In the genomic region with DNA sequence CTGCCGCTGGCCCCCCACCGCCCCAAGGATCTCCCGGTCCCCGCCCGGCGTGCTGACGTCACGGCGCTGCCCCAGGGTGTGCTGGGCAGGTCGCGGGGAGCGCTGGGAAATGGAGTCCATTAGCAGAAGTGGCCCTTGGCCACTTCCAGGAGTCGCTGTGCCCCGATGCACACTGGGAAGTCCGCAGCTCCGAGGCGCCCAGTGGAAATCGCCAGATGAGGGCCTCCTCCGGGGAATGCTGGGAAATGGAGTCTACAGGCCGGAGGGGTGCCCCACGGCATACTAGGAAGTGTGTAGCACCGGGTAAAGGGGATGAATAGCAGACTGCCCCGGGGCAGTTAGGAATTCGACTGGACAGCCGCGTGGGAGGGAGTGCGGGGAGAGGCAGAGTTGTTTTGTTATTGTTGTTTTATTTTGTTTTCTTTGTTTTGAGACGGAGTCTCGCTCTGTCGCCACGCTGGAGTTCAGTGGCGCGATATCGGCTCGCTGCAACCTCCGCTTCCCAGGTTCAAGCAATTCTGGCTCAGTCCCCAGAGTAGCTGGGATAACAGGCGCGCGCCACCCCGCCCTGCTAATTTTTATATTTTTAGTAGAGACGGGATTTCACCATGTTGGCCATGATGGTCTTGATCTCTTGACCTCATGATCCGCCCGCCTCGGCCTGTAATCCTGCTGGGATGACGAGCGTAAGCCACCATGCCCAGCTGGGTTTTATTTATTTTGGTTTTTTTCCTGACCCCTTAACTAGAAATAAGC, we compare ENCODE assay signal across 1 cellular context.
TF ChIP-seq lines count a peak whose summit lies in the region.

A gene (minus strand): TSS at position 2 of the 756 bp plus-strand sequence. CDS start 94 bp downstream, outside the sequence.

TF ChIP-seq in H1, 55 proteins besides CTCF, POLR2A, EP300 and RAD21 (continued from another document):
- TF ChIP-seq YY1 (IDR thresholded peaks at IDR 0.05; ENCODE audit: low read depth, low read length) (peak; percentile 75; the same call in 1 of the 2 replicates), CHD1 (IDR thresholded peaks at IDR 0.05; ENCODE audit: low read depth, low read length) (no peak), TBP (IDR thresholded peaks at IDR 0.05; ENCODE audit: low read depth, low read length) (no peak; the same call in 1 of the 2 replicates), POLR2AphosphoS5 (IDR thresholded peaks at IDR 0.05; ENCODE audit: low read depth, low read length) (0 out of 2 replicates have a peak, but pooled peaks have one; percentile 21), BRCA1 (IDR thresholded peaks at IDR 0.05; ENCODE audit: low read depth, low read length) (no peak), GABPA (IDR thresholded peaks at IDR 0.05; ENCODE audit: borderline replicate concordance, insufficient read depth, low read length) (no peak), KDM5A (IDR thresholded peaks at IDR 0.05; ENCODE audit: low read length) (no peak), RBBP5 (IDR thresholded peaks at IDR 0.05; ENCODE audit: borderline replicate concordance, low read depth, low read length) (no peak), RNF2 (IDR thresholded peaks at IDR 0.05; ENCODE audit: borderline replicate concordance, low read depth, low read length, missing control alignments, poor library complexity, severe bottlenecking) (no peak), SP1 (IDR thresholded peaks at IDR 0.05; ENCODE audit: low read depth, low read length) (0 out of 2 replicates have a peak, but pooled peaks have one; percentile 39), CREB1 (IDR thresholded peaks at IDR 0.05) (peak; percentile 94), MAFK (IDR thresholded peaks at IDR 0.05; ENCODE audit: low read depth, low read length) (no peak), BCL11A (IDR thresholded peaks at IDR 0.05; ENCODE audit: low read depth in 2 of 2, low read length in 2 of 2) (no peak), SP2 (IDR thresholded peaks at IDR 0.05; ENCODE audit: low read length) (no peak), TCF12 (IDR thresholded peaks at IDR 0.05; ENCODE audit: low read depth, low read length) (no peak), FOSL1 (IDR thresholded peaks at IDR 0.05; ENCODE audit: insufficient read depth, low read depth, low read length) (no peak), KDM1A (IDR thresholded peaks at IDR 0.05; ENCODE audit: borderline replicate concordance, low read length) (no peak; the same call in 1 of the 2 replicates), PHF8 (conservative IDR thresholded peaks at IDR 0.05; ENCODE audit: low read depth, low read length) (no peak; the same call in 1 of the 2 replicates), EGR1 (IDR thresholded peaks at IDR 0.05; ENCODE audit: borderline replicate concordance, low read depth, low read length) (no peak), RXRA (IDR thresholded peaks at IDR 0.05; ENCODE audit: insufficient read depth, low read depth, low read length) (no peak), RFX5 (IDR thresholded peaks at IDR 0.05; ENCODE audit: borderline replicate concordance, low read depth, low read length) (no peak), CEBPB (IDR thresholded peaks at IDR 0.05; ENCODE audit: low read depth, low read length) (no peak), CHD2 (IDR thresholded peaks at IDR 0.05; ENCODE audit: low read length) (no peak), SIN3A (conservative IDR thresholded peaks at IDR 0.05 in 1 of 2, IDR thresholded peaks at IDR 0.05 in 1 of 2; ENCODE audit: low read depth in 1 of 2, low read length in 2 of 2) (peak; percentile 10 to 23; a peak in 1 of 4 replicates), TAF1 (IDR thresholded peaks at IDR 0.05; ENCODE audit: low read depth, low read length) (peak; percentile 6; the same call in 1 of the 2 replicates), NRF1 (IDR thresholded peaks at IDR 0.05; ENCODE audit: low read depth, low read length) (no peak), SIX5 (IDR thresholded peaks at IDR 0.05; ENCODE audit: low read depth, low read length) (peak; percentile 89), SIRT6 (IDR thresholded peaks at IDR 0.05; ENCODE audit: low read length) (no peak), NANOG (IDR thresholded peaks at IDR 0.05; ENCODE audit: insufficient read depth, low read depth, low read length, poor library complexity, severe bottlenecking) (peak; percentile 26), ZNF274 (IDR thresholded peaks at IDR 0.05; ENCODE audit: borderline replicate concordance, extremely low read depth, low read length) (no peak), TEAD4 (IDR thresholded peaks at IDR 0.05; ENCODE audit: low read depth, low read length) (no peak), JUN (IDR thresholded peaks at IDR 0.05; ENCODE audit: low read depth, low read length) (no peak), GTF2F1 (IDR thresholded peaks at IDR 0.05; ENCODE audit: borderline replicate concordance, low read depth, low read length) (no peak), CBX5 (IDR thresholded peaks at IDR 0.05; ENCODE audit: low read depth, low read length) (no peak), HDAC6 (IDR thresholded peaks at IDR 0.05; ENCODE audit: low read depth, low read length) (no peak), CTBP2 (IDR thresholded peaks at IDR 0.05; ENCODE audit: borderline replicate concordance, insufficient read depth, insufficient read length, low read length) (no peak), SRF (IDR thresholded peaks at IDR 0.05; ENCODE audit: low read depth, low read length) (no peak), BACH1 (IDR thresholded peaks at IDR 0.05; ENCODE audit: low read length) (no peak), POU5F1 (IDR thresholded peaks at IDR 0.05; ENCODE audit: low read depth, low read length) (no peak), SUZ12 (IDR thresholded peaks at IDR 0.05; ENCODE audit: low read length) (no peak), HDAC2 (IDR thresholded peaks at IDR 0.05; ENCODE audit: borderline replicate concordance in 1 of 2, low read depth in 2 of 2, low read length in 2 of 2) (no peak)
- TF ChIP-seq, protein P1, sequence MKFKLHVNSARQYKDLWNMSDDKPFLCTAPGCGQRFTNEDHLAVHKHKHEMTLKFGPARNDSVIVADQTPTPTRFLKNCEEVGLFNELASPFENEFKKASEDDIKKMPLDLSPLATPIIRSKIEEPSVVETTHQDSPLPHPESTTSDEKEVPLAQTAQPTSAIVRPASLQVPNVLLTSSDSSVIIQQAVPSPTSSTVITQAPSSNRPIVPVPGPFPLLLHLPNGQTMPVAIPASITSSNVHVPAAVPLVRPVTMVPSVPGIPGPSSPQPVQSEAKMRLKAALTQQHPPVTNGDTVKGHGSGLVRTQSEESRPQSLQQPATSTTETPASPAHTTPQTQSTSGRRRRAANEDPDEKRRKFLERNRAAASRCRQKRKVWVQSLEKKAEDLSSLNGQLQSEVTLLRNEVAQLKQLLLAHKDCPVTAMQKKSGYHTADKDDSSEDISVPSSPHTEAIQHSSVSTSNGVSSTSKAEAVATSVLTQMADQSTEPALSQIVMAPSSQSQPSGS (IDR thresholded peaks at IDR 0.05; ENCODE audit: low read length), result no peak
- TF ChIP-seq, protein P2, sequence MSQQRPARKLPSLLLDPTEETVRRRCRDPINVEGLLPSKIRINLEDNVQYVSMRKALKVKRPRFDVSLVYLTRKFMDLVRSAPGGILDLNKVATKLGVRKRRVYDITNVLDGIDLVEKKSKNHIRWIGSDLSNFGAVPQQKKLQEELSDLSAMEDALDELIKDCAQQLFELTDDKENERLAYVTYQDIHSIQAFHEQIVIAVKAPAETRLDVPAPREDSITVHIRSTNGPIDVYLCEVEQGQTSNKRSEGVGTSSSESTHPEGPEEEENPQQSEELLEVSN (IDR thresholded peaks at IDR 0.05), result no peak
- TF ChIP-seq, protein P3, sequence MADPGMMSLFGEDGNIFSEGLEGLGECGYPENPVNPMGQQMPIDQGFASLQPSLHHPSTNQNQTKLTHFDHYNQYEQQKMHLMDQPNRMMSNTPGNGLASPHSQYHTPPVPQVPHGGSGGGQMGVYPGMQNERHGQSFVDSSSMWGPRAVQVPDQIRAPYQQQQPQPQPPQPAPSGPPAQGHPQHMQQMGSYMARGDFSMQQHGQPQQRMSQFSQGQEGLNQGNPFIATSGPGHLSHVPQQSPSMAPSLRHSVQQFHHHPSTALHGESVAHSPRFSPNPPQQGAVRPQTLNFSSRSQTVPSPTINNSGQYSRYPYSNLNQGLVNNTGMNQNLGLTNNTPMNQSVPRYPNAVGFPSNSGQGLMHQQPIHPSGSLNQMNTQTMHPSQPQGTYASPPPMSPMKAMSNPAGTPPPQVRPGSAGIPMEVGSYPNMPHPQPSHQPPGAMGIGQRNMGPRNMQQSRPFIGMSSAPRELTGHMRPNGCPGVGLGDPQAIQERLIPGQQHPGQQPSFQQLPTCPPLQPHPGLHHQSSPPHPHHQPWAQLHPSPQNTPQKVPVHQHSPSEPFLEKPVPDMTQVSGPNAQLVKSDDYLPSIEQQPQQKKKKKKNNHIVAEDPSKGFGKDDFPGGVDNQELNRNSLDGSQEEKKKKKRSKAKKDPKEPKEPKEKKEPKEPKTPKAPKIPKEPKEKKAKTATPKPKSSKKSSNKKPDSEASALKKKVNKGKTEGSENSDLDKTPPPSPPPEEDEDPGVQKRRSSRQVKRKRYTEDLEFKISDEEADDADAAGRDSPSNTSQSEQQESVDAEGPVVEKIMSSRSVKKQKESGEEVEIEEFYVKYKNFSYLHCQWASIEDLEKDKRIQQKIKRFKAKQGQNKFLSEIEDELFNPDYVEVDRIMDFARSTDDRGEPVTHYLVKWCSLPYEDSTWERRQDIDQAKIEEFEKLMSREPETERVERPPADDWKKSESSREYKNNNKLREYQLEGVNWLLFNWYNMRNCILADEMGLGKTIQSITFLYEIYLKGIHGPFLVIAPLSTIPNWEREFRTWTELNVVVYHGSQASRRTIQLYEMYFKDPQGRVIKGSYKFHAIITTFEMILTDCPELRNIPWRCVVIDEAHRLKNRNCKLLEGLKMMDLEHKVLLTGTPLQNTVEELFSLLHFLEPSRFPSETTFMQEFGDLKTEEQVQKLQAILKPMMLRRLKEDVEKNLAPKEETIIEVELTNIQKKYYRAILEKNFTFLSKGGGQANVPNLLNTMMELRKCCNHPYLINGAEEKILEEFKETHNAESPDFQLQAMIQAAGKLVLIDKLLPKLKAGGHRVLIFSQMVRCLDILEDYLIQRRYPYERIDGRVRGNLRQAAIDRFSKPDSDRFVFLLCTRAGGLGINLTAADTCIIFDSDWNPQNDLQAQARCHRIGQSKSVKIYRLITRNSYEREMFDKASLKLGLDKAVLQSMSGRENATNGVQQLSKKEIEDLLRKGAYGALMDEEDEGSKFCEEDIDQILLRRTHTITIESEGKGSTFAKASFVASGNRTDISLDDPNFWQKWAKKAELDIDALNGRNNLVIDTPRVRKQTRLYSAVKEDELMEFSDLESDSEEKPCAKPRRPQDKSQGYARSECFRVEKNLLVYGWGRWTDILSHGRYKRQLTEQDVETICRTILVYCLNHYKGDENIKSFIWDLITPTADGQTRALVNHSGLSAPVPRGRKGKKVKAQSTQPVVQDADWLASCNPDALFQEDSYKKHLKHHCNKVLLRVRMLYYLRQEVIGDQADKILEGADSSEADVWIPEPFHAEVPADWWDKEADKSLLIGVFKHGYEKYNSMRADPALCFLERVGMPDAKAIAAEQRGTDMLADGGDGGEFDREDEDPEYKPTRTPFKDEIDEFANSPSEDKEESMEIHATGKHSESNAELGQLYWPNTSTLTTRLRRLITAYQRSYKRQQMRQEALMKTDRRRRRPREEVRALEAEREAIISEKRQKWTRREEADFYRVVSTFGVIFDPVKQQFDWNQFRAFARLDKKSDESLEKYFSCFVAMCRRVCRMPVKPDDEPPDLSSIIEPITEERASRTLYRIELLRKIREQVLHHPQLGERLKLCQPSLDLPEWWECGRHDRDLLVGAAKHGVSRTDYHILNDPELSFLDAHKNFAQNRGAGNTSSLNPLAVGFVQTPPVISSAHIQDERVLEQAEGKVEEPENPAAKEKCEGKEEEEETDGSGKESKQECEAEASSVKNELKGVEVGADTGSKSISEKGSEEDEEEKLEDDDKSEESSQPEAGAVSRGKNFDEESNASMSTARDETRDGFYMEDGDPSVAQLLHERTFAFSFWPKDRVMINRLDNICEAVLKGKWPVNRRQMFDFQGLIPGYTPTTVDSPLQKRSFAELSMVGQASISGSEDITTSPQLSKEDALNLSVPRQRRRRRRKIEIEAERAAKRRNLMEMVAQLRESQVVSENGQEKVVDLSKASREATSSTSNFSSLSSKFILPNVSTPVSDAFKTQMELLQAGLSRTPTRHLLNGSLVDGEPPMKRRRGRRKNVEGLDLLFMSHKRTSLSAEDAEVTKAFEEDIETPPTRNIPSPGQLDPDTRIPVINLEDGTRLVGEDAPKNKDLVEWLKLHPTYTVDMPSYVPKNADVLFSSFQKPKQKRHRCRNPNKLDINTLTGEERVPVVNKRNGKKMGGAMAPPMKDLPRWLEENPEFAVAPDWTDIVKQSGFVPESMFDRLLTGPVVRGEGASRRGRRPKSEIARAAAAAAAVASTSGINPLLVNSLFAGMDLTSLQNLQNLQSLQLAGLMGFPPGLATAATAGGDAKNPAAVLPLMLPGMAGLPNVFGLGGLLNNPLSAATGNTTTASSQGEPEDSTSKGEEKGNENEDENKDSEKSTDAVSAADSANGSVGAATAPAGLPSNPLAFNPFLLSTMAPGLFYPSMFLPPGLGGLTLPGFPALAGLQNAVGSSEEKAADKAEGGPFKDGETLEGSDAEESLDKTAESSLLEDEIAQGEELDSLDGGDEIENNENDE (IDR thresholded peaks at IDR 0.05; ENCODE audit: insufficient replicate concordance, low read length), result no peak
- TF ChIP-seq, protein P4, sequence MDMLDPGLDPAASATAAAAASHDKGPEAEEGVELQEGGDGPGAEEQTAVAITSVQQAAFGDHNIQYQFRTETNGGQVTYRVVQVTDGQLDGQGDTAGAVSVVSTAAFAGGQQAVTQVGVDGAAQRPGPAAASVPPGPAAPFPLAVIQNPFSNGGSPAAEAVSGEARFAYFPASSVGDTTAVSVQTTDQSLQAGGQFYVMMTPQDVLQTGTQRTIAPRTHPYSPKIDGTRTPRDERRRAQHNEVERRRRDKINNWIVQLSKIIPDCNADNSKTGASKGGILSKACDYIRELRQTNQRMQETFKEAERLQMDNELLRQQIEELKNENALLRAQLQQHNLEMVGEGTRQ (IDR thresholded peaks at IDR 0.05; ENCODE audit: low read length), result no peak
